In the genomic region with DNA sequence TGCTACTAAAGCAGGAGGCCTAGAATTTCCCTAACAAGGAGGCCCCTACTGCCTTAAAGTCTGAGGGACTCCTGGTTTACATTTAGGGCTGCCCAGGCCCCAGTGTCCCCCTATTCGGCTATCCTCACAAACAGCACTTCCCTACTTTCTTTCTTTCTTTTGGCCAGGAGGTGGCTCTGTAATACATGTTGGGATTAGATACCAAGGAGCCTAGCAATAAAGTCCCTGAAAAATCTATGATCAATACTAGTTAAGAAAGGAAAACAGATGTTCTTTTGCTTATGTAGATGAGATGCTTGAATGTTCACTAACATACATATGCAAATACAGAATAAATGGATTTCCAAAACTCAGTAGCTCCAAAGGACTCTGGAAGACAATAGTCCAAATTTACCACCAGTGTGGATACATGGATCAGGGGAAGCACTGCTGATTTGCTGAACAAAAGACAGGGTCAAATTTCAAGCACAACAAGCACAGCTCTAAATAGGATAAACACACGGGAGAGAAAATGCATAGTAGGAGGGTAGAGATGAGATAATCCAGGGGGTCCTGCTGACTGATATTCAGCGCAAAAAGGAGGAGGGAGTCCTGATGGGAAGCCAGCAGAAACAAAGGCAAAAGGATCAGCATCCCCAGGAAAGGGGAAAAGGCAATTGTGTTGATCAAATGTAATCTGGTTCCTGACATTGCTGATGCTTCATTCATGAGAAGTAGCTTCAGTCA, we compare ENCODE assay signal across 8 cellular contexts.
DNase-seq lines count a peak whose midpoint lies in the region; ATAC-seq and TF ChIP-seq lines count a peak whose summit lies in the region.

No MANE protein-coding gene starts in this region.

- H3K27ac ChIP-seq in heart left ventricle, result no peak overlapping the region
- H3K27ac ChIP-seq in PC-9, result no peak overlapping the region
- H3K27ac ChIP-seq in upper lobe of right lung, result no peak overlapping the region

- TF ChIP-seq CTCF in heart left ventricle (IDR thresholded peaks at IDR 0.05) (peak in 11 of 12 donors; percentile 23 to 64 (median 46)), PC-9 (conservative IDR thresholded peaks at IDR 0.05) (peak; percentile 61), upper lobe of right lung (IDR thresholded peaks at IDR 0.05) (peak; percentile 31)

- H3K9me2 ChIP-seq in PC-9 (ENCODE audit: insufficient read depth), result no peaks in the 10 kb centered on the region

- peaks cover 0 to 3% of the 10 kb centered on the region in 2 donors for H3K9me3 Mint-ChIP-seq in activated T-cell treated with anti-CD3 and anti-CD28 coated beads, Interleukin-2, amount 50 U/mL, for 72 hours
- H3K9me3 Mint-ChIP-seq in activated CD4-positive, alpha-beta T cell treated with anti-CD3 and anti-CD28 coated beads, Interleukin-2, amount 10 ng/mL, durations not matched to agents 7 days and 5 days, result peaks cover 3% of the 10 kb centered on the region

- TF ChIP-seq POLR2A in heart left ventricle (IDR thresholded peaks at IDR 0.05), result no peak

- no peak overlapping the region for H2AFZ ChIP-seq in PC-9

- no peaks in the 10 kb centered on the region for H3K36me3 Mint-ChIP-seq in activated T-cell treated with anti-CD3 and anti-CD28 coated beads, Interleukin-2, amount 50 U/mL, for 72 hours (ENCODE audit: insufficient read depth in 2 of 2)
- H3K36me3 Mint-ChIP-seq in activated CD4-positive, alpha-beta T cell treated with anti-CD3 and anti-CD28 coated beads, Interleukin-2, amount 10 ng/mL, durations not matched to agents 7 days and 5 days (ENCODE audit: low read depth), result no peaks in the 10 kb centered on the region

- H3K27me3 Mint-ChIP-seq in activated T-cell treated with anti-CD3 and anti-CD28 coated beads, Interleukin-2, amount 50 U/mL, for 72 hours (ENCODE audit: low read depth), result no peaks in the 10 kb centered on the region
- H3K27me3 Mint-ChIP-seq in activated CD4-positive, alpha-beta T cell treated with anti-CD3 and anti-CD28 coated beads, Interleukin-2, amount 10 ng/mL, durations not matched to agents 7 days and 5 days, result no peaks in the 10 kb centered on the region

- H3K79me2 ChIP-seq in PC-9 (ENCODE audit: low read depth), result no peaks in the 10 kb centered on the region

- intact Hi-C loops in heart left ventricle (cut with DNase I) (loop anchor here in 4 of 10 donors (10.0 kb wide), 4 partner anchors 243 to 1513 kb away; no protein-coding TSS in a partner anchor), left cardiac atrium (cut with DNase I) (no loop called here), PC-9 (cut with micrococcal nuclease; ENCODE audit: unreplicated experiment) (no loop called here), upper lobe of right lung (cut with DNase I) (no loop called here)

- DNase-seq in heart left ventricle (no peak), left cardiac atrium (no peak), PC-9 (no peak), glomerular endothelial cell (ENCODE audit: extremely low read depth, low read depth, low spot score) (peak; percentile 14), upper lobe of right lung (no peak)
- no peak for DNase-seq in stimulated activated CD4-positive, alpha-beta T cell treated with anti-CD3 and anti-CD28 coated beads, Interleukin-4, amount 100 ng/mL, for 24 hours
- no peak for DNase-seq in activated T-cell treated with anti-CD3 and anti-CD28 coated beads, Interleukin-2, amount 50 U/mL, for 72 hours
- no peak for DNase-seq in activated CD4-positive, alpha-beta T cell treated with anti-CD3 and anti-CD28 coated beads, Interleukin-2, amount 10 ng/mL, durations not matched to agents 7 days and 5 days

- H3K4me1 ChIP-seq in heart left ventricle (no peaks in the 10 kb centered on the region), PC-9 (replicated peaks; ENCODE audit: insufficient read depth) (no peaks in the 10 kb centered on the region), upper lobe of right lung (no peaks in the 10 kb centered on the region)

- ATAC-seq in heart left ventricle (peak in 2 of 4 donors; percentile 47 to 63), left cardiac atrium (no peak), upper lobe of right lung (no peak)
- no peak for ATAC-seq in activated T-cell treated with anti-CD3 and anti-CD28 coated beads, Interleukin-2, amount 50 U/mL, for 72 hours (replicated peaks in 1 of 2)

- CTCF ChIA-PET in PC-9 (lab: Charles Lee), result no interaction called here
- CTCF ChIA-PET in activated CD4-positive, alpha-beta T cell treated with anti-CD3 and anti-CD28 coated beads, Interleukin-2, amount 10 ng/mL, durations not matched to agents 7 days and 5 days (lab: Charles Lee), result no interaction called here

- H3K27ac Mint-ChIP-seq in activated T-cell treated with anti-CD3 and anti-CD28 coated beads, Interleukin-2, amount 50 U/mL, for 72 hours, result no peak overlapping the region
- H3K27ac Mint-ChIP-seq in activated CD4-positive, alpha-beta T cell treated with anti-CD3 and anti-CD28 coated beads, Interleukin-2, amount 10 ng/mL, durations not matched to agents 7 days and 5 days, result no peak overlapping the region

- BruUV-seq in PC-9 (replicated peaks; lab: Mats Ljungman, UMichigan), result no TSS peak

- H3K9me3 ChIP-seq in heart left ventricle, result peaks cover 0 to 3% (median 0%) of the 10 kb centered on the region in 12 donors
- no peaks in the 10 kb centered on the region for H3K9me3 ChIP-seq in PC-9 (ENCODE audit: insufficient read depth, low read depth)
- H3K9me3 ChIP-seq in upper lobe of right lung, result no peaks in the 10 kb centered on the region

- no peak overlapping the region for H3K4me3 Mint-ChIP-seq in activated T-cell treated with anti-CD3 and anti-CD28 coated beads, Interleukin-2, amount 50 U/mL, for 72 hours
- H3K4me3 Mint-ChIP-seq in activated CD4-positive, alpha-beta T cell treated with anti-CD3 and anti-CD28 coated beads, Interleukin-2, amount 10 ng/mL, durations not matched to agents 7 days and 5 days, result no peak overlapping the region

- no peaks in the 10 kb centered on the region for H3F3A ChIP-seq in PC-9 (ENCODE audit: insufficient read depth, low read depth)

- no peaks in the 10 kb centered on the region for H4K20me1 ChIP-seq in PC-9 (ENCODE audit: insufficient read depth)

- WGBS in heart left ventricle, 4 donors, result 44 to 57% (median 47%) methylated on average over 3 of the region's 3 CpGs

- no peaks in the 10 kb centered on the region for H3K36me3 ChIP-seq in heart left ventricle
- no peaks in the 10 kb centered on the region for H3K36me3 ChIP-seq in PC-9 (ENCODE audit: low read depth)
- H3K36me3 ChIP-seq in upper lobe of right lung, result no peaks in the 10 kb centered on the region

- H3K4me1 Mint-ChIP-seq in activated T-cell treated with anti-CD3 and anti-CD28 coated beads, Interleukin-2, amount 50 U/mL, for 72 hours (ENCODE audit: low read depth), result no peaks in the 10 kb centered on the region
- no peaks in the 10 kb centered on the region for H3K4me1 Mint-ChIP-seq in activated CD4-positive, alpha-beta T cell treated with anti-CD3 and anti-CD28 coated beads, Interleukin-2, amount 10 ng/mL, durations not matched to agents 7 days and 5 days

- H3K27me3 ChIP-seq in heart left ventricle (no peaks in the 10 kb centered on the region), PC-9 (ENCODE audit: insufficient read depth, low read depth) (no peaks in the 10 kb centered on the region), upper lobe of right lung (no peaks in the 10 kb centered on the region)

- H3K4me2 ChIP-seq in PC-9, result no peak overlapping the region

- H3K4me3 ChIP-seq in heart left ventricle, result no peak overlapping the region
- H3K4me3 ChIP-seq in PC-9, result no peak overlapping the region
- no peak overlapping the region for H3K4me3 ChIP-seq in upper lobe of right lung

- POLR2A ChIA-PET in PC-9 (lab: Charles Lee; ENCODE audit: unreplicated experiment), result no interaction called here
- POLR2A ChIA-PET in activated CD4-positive, alpha-beta T cell treated with anti-CD3 and anti-CD28 coated beads, Interleukin-2, amount 10 ng/mL, durations not matched to agents 7 days and 5 days (lab: Charles Lee), result no interaction called here
